ENCODE assay signal across 16 cellular contexts in genomic region chr5:127885176-127885575, GRCh38.
DNase-seq lines count a peak whose midpoint lies in the region; ATAC-seq and TF ChIP-seq lines count a peak whose summit lies in the region.
"Had no signal": no experiment of that assay in that cellular context is flagged by ENCODE, and none has a peak within 500 bp of the region (broad histone marks: within the 10 kb centered on the region; RNA-seq: fewer than 3 reads in every experiment).

No MANE protein-coding gene starts in this region.

- peaks cover 8% of the 10 kb centered on the region for H3K9me3 Mint-ChIP-seq in Caco-2 (ENCODE audit: unreplicated experiment)
- H3K9me3 Mint-ChIP-seq: activated T-helper 17 cell treated with anti-CD3 and anti-CD28 coated beads, Interleukin-2, amount 50 U/mL, for 72 hours had no signal

- H3K27ac ChIP-seq in tibial nerve: no peak overlapping the region
- H3K27ac ChIP-seq: adrenal gland, tibial artery, WERI-Rb-1 had no signal

- no peak for TF ChIP-seq POLR2A in tibial nerve (IDR thresholded peaks at IDR 0.05)

- in situ Hi-C loops in GM13976 (cut with MboI; ENCODE audit: low sequenced_read_pairs, unreplicated experiment): loop anchor here (10.0 kb wide), 1 partner anchor 320 kb away; no protein-coding TSS in a partner anchor

- no peak for TF ChIP-seq EP300 in tibial nerve (IDR thresholded peaks at IDR 0.05)

- H3K27ac Mint-ChIP-seq in Caco-2 (ENCODE audit: unreplicated experiment): no peak overlapping the region
- H3K27ac Mint-ChIP-seq: activated T-helper 17 cell treated with anti-CD3 and anti-CD28 coated beads, Interleukin-2, amount 50 U/mL, for 72 hours had no signal

- WGBS in tibial nerve, 2 donors: 63 to 77% methylated on average over 1 of the region's 1 CpG

- H3K27me3 ChIP-seq in Caco-2 (replicated peaks; ENCODE audit: control insufficient read depth, insufficient read depth, low read length): no peaks in the 10 kb centered on the region
- H3K27me3 ChIP-seq in tibial nerve: no peaks in the 10 kb centered on the region
- H3K27me3 ChIP-seq: adrenal gland, BE2C, tibial artery had no signal

- H3K4me3 ChIP-seq in Caco-2 (ENCODE audit: low read depth, low read length) (no peak overlapping the region), tibial nerve (no peak overlapping the region)
- H3K4me3 ChIP-seq: adrenal gland, tibial artery had no signal

- H3K36me3 ChIP-seq in Caco-2 (ENCODE audit: control insufficient read depth, insufficient read depth, low read length) (no peaks in the 10 kb centered on the region), tibial nerve (no peaks in the 10 kb centered on the region)
- H3K36me3 ChIP-seq: adrenal gland, BE2C, tibial artery, WERI-Rb-1 had no signal

- no peak for ATAC-seq in GM21576 (IDR thresholded peaks at IDR 0.05; ENCODE audit: unreplicated experiment)
- ATAC-seq: activated T-helper 17 cell treated with anti-CD3 and anti-CD28 coated beads, Interleukin-2, amount 50 U/mL, for 72 hours; HCT116 had no signal

- TF ChIP-seq CTCF in Caco-2 (IDR thresholded peaks at IDR 0.05; ENCODE audit: insufficient read depth in 1 of 2, low read depth in 1 of 2, low read length in 1 of 2, severe bottlenecking in 1 of 2, unreplicated experiment in 1 of 2) (no peak), tibial nerve (IDR thresholded peaks at IDR 0.05) (no peak), GM13976 (IDR thresholded peaks at IDR 0.05; ENCODE audit: borderline replicate concordance, control extremely low read depth, extremely low read depth, insufficient read depth, missing control alignments) (no peak), GM20000 (IDR thresholded peaks at IDR 0.05; ENCODE audit: extremely low read depth, missing control alignments) (no peak)

- H3K4me1 ChIP-seq in Caco-2 (peaks cover 19% of the 10 kb centered on the region), tibial nerve (no peaks in the 10 kb centered on the region)
- H3K4me1 ChIP-seq: adrenal gland, BE2C, tibial artery had no signal

- DNase-seq in Caco-2 (peak; percentile 23 to 38), HT-29 (ENCODE audit: low spot score) (peak; percentile 51), NCI-H82 (lab: John Stamatoyannopoulos, UW) (peak; percentile 87), myocyte (ENCODE audit: low read depth) (peak; percentile 95), tibial nerve (ENCODE audit: low spot score in 2 of 2) (no peak), GM13976 (ENCODE audit: low spot score) (no peak), GM20000 (ENCODE audit: low spot score) (no peak)
- DNase-seq: adrenal gland, BE2C, DMS79, NCI-H526 treated with DMSO at 0.1 percent for 48 hours, tibial artery, WERI-Rb-1 had no signal

- H3K9me3 ChIP-seq in Caco-2: no peaks in the 10 kb centered on the region
- H3K9me3 ChIP-seq in tibial nerve: no peaks in the 10 kb centered on the region
- H3K9me3 ChIP-seq: adrenal gland, BE2C, tibial artery had no signal

- POLR2A ChIA-PET in Caco-2 (lab: Charles Lee): no interaction called here

- H3K4me3 Mint-ChIP-seq in Caco-2 (ENCODE audit: unreplicated experiment): no peak overlapping the region
- H3K4me3 Mint-ChIP-seq: activated T-helper 17 cell treated with anti-CD3 and anti-CD28 coated beads, Interleukin-2, amount 50 U/mL, for 72 hours had no signal

- BruUV-seq in Caco-2 (replicated peaks; lab: Mats Ljungman, UMichigan): no TSS peak

- H3K4me1 Mint-ChIP-seq in Caco-2 (ENCODE audit: low read depth, unreplicated experiment): peaks cover 12% of the 10 kb centered on the region

- intact Hi-C loops in Caco-2 (cut with micrococcal nuclease; ENCODE audit: unreplicated experiment): loop anchor here (1.0 kb wide), 2 partner anchors 50 to 73 kb away; no protein-coding TSS in a partner anchor

- H3K36me3 Mint-ChIP-seq in Caco-2 (ENCODE audit: insufficient read depth, unreplicated experiment): no peaks in the 10 kb centered on the region

- no peaks in the 10 kb centered on the region for H3K27me3 Mint-ChIP-seq in Caco-2 (ENCODE audit: insufficient read depth, unreplicated experiment)
- H3K27me3 Mint-ChIP-seq: activated T-helper 17 cell treated with anti-CD3 and anti-CD28 coated beads, Interleukin-2, amount 50 U/mL, for 72 hours had no signal

- CTCF ChIA-PET in Caco-2 (lab: Charles Lee): interaction anchor here (0.9 to 1.4 kb wide), 5 partner anchors 10 to 199 kb away, joined by 3 to 5 read pairs (median 3); no protein-coding TSS in a partner anchor

Comparison
In these comparisons a context has a peak if more than half of its experiments do, and no peak if none do; other contexts are left out.
1. DNase-seq: peak in Caco-2 (2 of 2), HT-29 (single experiment), NCI-H82 (single experiment) and myocyte (single experiment); none in tibial nerve (0 of 2), GM13976 (single experiment) and GM20000 (single experiment).